15 cellular contexts compared by ENCODE assay signal in genomic region chr2:195569255-195569654, GRCh38.
"Had no signal": no experiment of that assay in that cellular context is flagged by ENCODE, and none has a peak within 500 bp of the region (broad histone marks: within the 10 kb centered on the region; RNA-seq: fewer than 3 reads in every experiment).

No MANE protein-coding gene starts in this region.

- DNase-seq: activated gamma-delta T cell treated with Interleukin-2 at 50 U/mL for 16 hours; adrenal gland; caudate nucleus; effector memory CD4-positive, alpha-beta T cell; kidney glomerular epithelial cell; mesendoderm; stimulated activated CD4-positive, alpha-beta T cell treated with anti-CD3 and anti-CD28 coated beads, Interleukin-4, amount 100 ng/mL, for 4 hours; stomach; T1000 had no signal

- H3K27ac ChIP-seq: adrenal gland, coronary artery, epithelial cell of prostate, neutrophil, right atrium auricular region, skin epidermis, stomach, thoracic aorta had no signal

- H3K4me1 ChIP-seq: right atrium auricular region, stomach had no signal

- H3K36me3 ChIP-seq: adrenal gland, neutrophil, right atrium auricular region, stomach, thoracic aorta had no signal

- H3K27me3 ChIP-seq: adrenal gland, neutrophil, right atrium auricular region, stomach had no signal

- H3K4me3 ChIP-seq: adrenal gland, coronary artery, right atrium auricular region, skin epidermis, stomach, thoracic aorta had no signal

- H3K9me3 ChIP-seq: adrenal gland, neutrophil, right atrium auricular region, stomach, thoracic aorta had no signal
